20 cellular contexts compared by ENCODE assay signal in the genomic region with DNA sequence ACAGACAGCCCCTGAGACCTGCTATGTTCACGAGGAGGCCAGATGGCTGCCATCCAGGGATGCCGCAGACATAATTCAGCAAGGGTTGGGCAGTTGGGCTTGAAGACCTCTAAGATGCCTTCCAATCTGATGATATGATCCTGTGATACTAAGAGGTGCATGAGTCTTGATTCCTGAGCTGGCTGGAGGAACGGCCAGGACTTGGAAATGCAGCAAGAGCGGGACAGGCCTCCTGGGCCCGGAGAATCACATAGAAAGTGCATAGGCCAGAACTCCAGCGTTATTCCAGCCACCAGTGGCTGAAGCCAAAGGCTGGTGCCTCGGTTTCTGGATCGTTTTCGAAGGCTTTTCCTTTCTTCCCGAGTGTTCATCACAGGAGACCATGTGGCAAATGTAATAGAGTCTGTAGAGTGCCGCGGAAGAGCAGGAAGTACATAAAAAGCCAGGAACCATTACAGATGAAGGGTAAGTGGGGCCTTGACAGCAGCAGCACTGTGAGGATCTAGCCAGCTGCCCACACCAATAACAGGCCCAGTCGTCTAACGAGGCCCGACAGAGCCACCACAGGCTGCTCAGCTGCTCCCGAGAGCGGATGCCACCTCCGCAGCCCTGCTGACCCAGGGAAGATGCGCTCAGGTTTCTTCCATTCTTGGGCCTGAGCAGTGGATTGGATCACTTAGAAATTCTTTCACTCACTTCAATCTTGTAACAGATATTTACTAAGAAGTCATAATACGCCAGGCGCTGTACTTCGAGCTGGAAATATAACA. TPM values are rescaled to one million over a fixed set of nuclear protein-coding genes. Genes with fewer than 3 reads are reported as not detected.
"Had no signal": no experiment of that assay in that cellular context is flagged by ENCODE, and none has a peak within 500 bp of the region (broad histone marks: within the 10 kb centered on the region; RNA-seq: fewer than 3 reads in every experiment).

No MANE protein-coding gene starts in this region.

- H3K27ac Mint-ChIP-seq: activated T-helper 1 cell treated with anti-CD3 and anti-CD28 coated beads, Interleukin-12 subunit alpha, Interleukin-12 subunit beta, Interleukin-2, Interleukin-4 antibody, amounts not matched to agents 30 ng/mL and 10 ng/mL and 1 ng/mL, durations not matched to agents 14 hours and 24 hours and 36 hours; nephron progenitor cell had no signal

- H3K4me1 ChIP-seq: colonic mucosa, gastrocnemius medialis, right lobe of liver, thyroid gland had no signal

- H3K9me3 ChIP-seq: colonic mucosa, gastrocnemius medialis, right lobe of liver, thyroid gland had no signal

- H3K4me3 ChIP-seq: colonic mucosa, dorsolateral prefrontal cortex, gastrocnemius medialis, right lobe of liver, thyroid gland had no signal

- ATAC-seq: effector memory CD8-positive, alpha-beta T cell; esophagus mucosa; gastrocnemius medialis; left ventricle myocardium superior; right lobe of liver; SK-N-SH treated with all-trans-retinoic acid at 6 μM for 48 hours had no signal

- H3K36me3 ChIP-seq: colonic mucosa, gastrocnemius medialis, right lobe of liver, thyroid gland had no signal

- H3K36me3 Mint-ChIP-seq: activated naive CD4-positive, alpha-beta T cell treated with anti-CD3 and anti-CD28 coated beads, Interleukin-2, amount 50 U/mL, for 72 hours had no signal

- DNase-seq: activated CD4-positive, alpha-beta T cell treated with anti-CD3 and anti-CD28 coated beads for 1 hour; colonic mucosa; effector memory CD8-positive, alpha-beta T cell; hypothalamus; left ventricle myocardium superior; nephron progenitor cell; nucleus accumbens; stimulated activated CD4-positive, alpha-beta T cell treated with anti-CD3 and anti-CD28 coated beads, Interleukin-4, amount 100 ng/mL, for 1 hour; stimulated activated naive CD4-positive, alpha-beta T cell; thyroid gland had no signal

- H3K27ac ChIP-seq: colonic mucosa, dorsolateral prefrontal cortex, gastrocnemius medialis, right lobe of liver, thyroid gland had no signal

- H3K27me3 ChIP-seq: colonic mucosa, gastrocnemius medialis, right lobe of liver, thyroid gland had no signal

- H3K4me3 Mint-ChIP-seq: activated T-helper 1 cell treated with anti-CD3 and anti-CD28 coated beads, Interleukin-12 subunit alpha, Interleukin-12 subunit beta, Interleukin-2, Interleukin-4 antibody, amounts not matched to agents 30 ng/mL and 10 ng/mL and 1 ng/mL, durations not matched to agents 14 hours and 24 hours and 36 hours; effector memory CD8-positive, alpha-beta T cell; nephron progenitor cell had no signal

- H3K9me3 Mint-ChIP-seq: activated naive CD4-positive, alpha-beta T cell treated with anti-CD3 and anti-CD28 coated beads, Interleukin-2, amount 50 U/mL, for 72 hours; activated T-helper 1 cell treated with anti-CD3 and anti-CD28 coated beads, Interleukin-12 subunit alpha, Interleukin-12 subunit beta, Interleukin-2, Interleukin-4 antibody, amounts not matched to agents 30 ng/mL and 10 ng/mL and 1 ng/mL, durations not matched to agents 14 hours and 24 hours and 36 hours; effector memory CD8-positive, alpha-beta T cell had no signal

RNA-seq across cellular contexts. Expression of gene LHX4, which starts 14.0 kb away (rescaled TPM):
- total RNA-seq: activated naive CD4-positive, alpha-beta T cell treated with anti-CD3 and anti-CD28 coated beads, Interleukin-2, amount 50 U/mL, for 72 hours; activated T-helper 1 cell treated with anti-CD3 and anti-CD28 coated beads, Interleukin-12 subunit alpha, Interleukin-12 subunit beta, Interleukin-2, Interleukin-4 antibody, amounts not matched to agents 30 ng/mL and 10 ng/mL and 1 ng/mL, durations not matched to agents 14 hours and 24 hours and 36 hours; endothelial cell of umbilical vein; gastrocnemius medialis; left ventricle myocardium superior; right lobe of liver; T-helper 2 cell treated with Interferon-gamma antibody and Interleukin-4, amounts not matched to agents 100 ng/mL and 5 ng/mL, for 36 hours; thyroid gland; ureter had no signal
- polyA plus RNA-seq: endothelial cell of umbilical vein had no signal
